17 cellular contexts compared by ENCODE assay signal in genomic region chr6:146990821-146991798, GRCh38.
A peak's percentile ranks its signal among the peaks of the same experiment; 100 is the strongest.
DNase-seq lines count a peak whose midpoint lies in the region; ATAC-seq and TF ChIP-seq lines count a peak whose summit lies in the region.
"Had no signal": no experiment of that assay in that cellular context is flagged by ENCODE, and none has a peak within 500 bp of the region (broad histone marks: within the 10 kb centered on the region; RNA-seq: fewer than 3 reads in every experiment).

No MANE protein-coding gene starts in this region.

- no peak overlapping the region for H4K8ac ChIP-seq in mesenchymal stem cell (ENCODE audit: low read length)

- no peaks in the 10 kb centered on the region for H3K4me1 ChIP-seq in mesenchymal stem cell (ENCODE audit: control insufficient read depth, insufficient read depth, low read depth, low read length)
- H3K4me1 ChIP-seq: BLaER1 had no signal

- no peak overlapping the region for H2AFZ ChIP-seq in mesenchymal stem cell (ENCODE audit: low read depth, low read length)

- H3K14ac ChIP-seq in mesenchymal stem cell (ENCODE audit: low read length in 2 of 2): no peak overlapping the region

- H2BK12ac ChIP-seq in mesenchymal stem cell (ENCODE audit: low read length in 2 of 2): no peak overlapping the region

- H4K91ac ChIP-seq in mesenchymal stem cell (ENCODE audit: low read length): no peak overlapping the region

- H2BK15ac ChIP-seq in mesenchymal stem cell (ENCODE audit: low read depth, poor library complexity, severe bottlenecking): no peak overlapping the region

- H2AK5ac ChIP-seq in mesenchymal stem cell (ENCODE audit: low read length, severe bottlenecking): no peak overlapping the region

- no peak overlapping the region for H2BK5ac ChIP-seq in mesenchymal stem cell (ENCODE audit: low read depth, low read length, poor library complexity, severe bottlenecking)

- H3K23ac ChIP-seq in mesenchymal stem cell (ENCODE audit: low read length in 2 of 2): no peak overlapping the region

- H3K4me3 ChIP-seq in cardiac fibroblast (replicated peaks in 1 of 2; ENCODE audit: low read depth in 2 of 2, low read length in 2 of 2) (no peak overlapping the region), mesenchymal stem cell (ENCODE audit: insufficient read depth in 1 of 2, low read depth in 1 of 2, low read length in 2 of 2) (no peak overlapping the region)
- H3K4me3 ChIP-seq: BLaER1, MG63, ovary had no signal

- TF ChIP-seq CTCF in cardiac fibroblast (IDR thresholded peaks at IDR 0.05; ENCODE audit: low read depth, low read length): no peak

- H3K27me3 ChIP-seq in mesenchymal stem cell (ENCODE audit: control insufficient read depth in 1 of 2, insufficient read depth in 1 of 2, low read length in 2 of 2): no peaks in the 10 kb centered on the region
- H3K27me3 ChIP-seq: BLaER1, MG63, ovary had no signal

- no peak for ATAC-seq in GM21515 (IDR thresholded peaks at IDR 0.05; ENCODE audit: unreplicated experiment)
- ATAC-seq in GM18870 (IDR thresholded peaks at IDR 0.05; ENCODE audit: unreplicated experiment): no peak
- ATAC-seq: stimulated activated naive B cell treated with anti-CD40 and anti-IgM and Interleukin-4, amounts not matched to agents 10 μg/mL and 1 μg/mL and 100 μg/mL, for 72 hours had no signal

- no peak overlapping the region for H3K9ac ChIP-seq in mesenchymal stem cell (ENCODE audit: low read length)
- H3K9ac ChIP-seq: BLaER1 had no signal

- H3K4me2 ChIP-seq in mesenchymal stem cell (ENCODE audit: low read length, poor library complexity, severe bottlenecking): no peak overlapping the region
- H3K4me2 ChIP-seq: BLaER1 had no signal

- in situ Hi-C loops in ACHN (cut with HindIII; ENCODE audit: low pct_ligation_motif_present, low pct_unique_long_range_greater_than_20kb, low sequenced_read_pairs): no loop called here

- no peak overlapping the region for H3K18ac ChIP-seq in mesenchymal stem cell (ENCODE audit: low read depth in 1 of 2, low read length in 2 of 2)

- H3K4ac ChIP-seq in mesenchymal stem cell (ENCODE audit: low read depth in 1 of 2, low read length in 2 of 2): no peak overlapping the region

- H3K27ac ChIP-seq in mesenchymal stem cell (ENCODE audit: low read length, poor library complexity, severe bottlenecking): peak overlapping the region; percentile 76
- H3K27ac ChIP-seq: BLaER1, ovary had no signal

- no peaks in the 10 kb centered on the region for H3K9me3 ChIP-seq in mesenchymal stem cell (ENCODE audit: control insufficient read depth, low read length)
- H3K9me3 ChIP-seq: BLaER1, MG63, ovary had no signal

- no peak overlapping the region for H2BK120ac ChIP-seq in mesenchymal stem cell (ENCODE audit: low read depth, low read length)

- DNase-seq in DMS53 treated with DMSO at 0.1 percent for 48 hours (lab: John Stamatoyannopoulos, UW; ENCODE audit: unreplicated experiment) (peak; percentile 52), NOMO-1 treated with DMSO at 0.1 percent for 48 hours (lab: John Stamatoyannopoulos, UW; ENCODE audit: unreplicated experiment) (peak; percentile 17), cardiac fibroblast (ENCODE audit: low read depth in 2 of 2) (peak; percentile 69 to 90), mesenchymal stem cell (peak; percentile 87), HuH-7.5 (ENCODE audit: low spot score) (no peak), ACHN (no peak)
- DNase-seq: activated CD4-positive, alpha-beta T cell treated with anti-CD3 and anti-CD28 coated beads for 1 hour; activated T-cell treated with anti-CD3 and anti-CD28 coated beads, Interleukin-2, amount 50 U/mL, for 48 hours; aorta; endodermal cell; NCI-H526 treated with DMSO at 0.1 percent for 48 hours; ovary; stimulated activated naive B cell treated with anti-CD40 and anti-IgM and Interleukin-4, amounts not matched to agents 10 μg/mL and 1 μg/mL and 100 μg/mL, for 72 hours had no signal

- H3K79me1 ChIP-seq in mesenchymal stem cell (replicated peaks; ENCODE audit: low read length, poor library complexity, severe bottlenecking): no peaks in the 10 kb centered on the region

- H3K36me3 ChIP-seq in mesenchymal stem cell (ENCODE audit: control insufficient read depth in 1 of 2, insufficient read depth in 2 of 2, low read depth in 1 of 2, low read length in 2 of 2): no peaks in the 10 kb centered on the region
- H3K36me3 ChIP-seq: BLaER1, MG63, ovary had no signal

- 90% methylated on average over 4 of the region's 11 CpGs for WGBS in mesenchymal stem cell

Comparison
In these comparisons a context has a peak if more than half of its experiments do, and no peak if none do; other contexts are left out.
1. DNase-seq: peak in DMS53 treated with DMSO at 0.1 percent for 48 hours (single experiment), NOMO-1 treated with DMSO at 0.1 percent for 48 hours (single experiment), cardiac fibroblast (2 of 2) and mesenchymal stem cell (single experiment); none in HuH-7.5 (single experiment) and ACHN (single experiment).